Comparison of ENCODE assay signal across 15 cellular contexts in the genomic region with DNA sequence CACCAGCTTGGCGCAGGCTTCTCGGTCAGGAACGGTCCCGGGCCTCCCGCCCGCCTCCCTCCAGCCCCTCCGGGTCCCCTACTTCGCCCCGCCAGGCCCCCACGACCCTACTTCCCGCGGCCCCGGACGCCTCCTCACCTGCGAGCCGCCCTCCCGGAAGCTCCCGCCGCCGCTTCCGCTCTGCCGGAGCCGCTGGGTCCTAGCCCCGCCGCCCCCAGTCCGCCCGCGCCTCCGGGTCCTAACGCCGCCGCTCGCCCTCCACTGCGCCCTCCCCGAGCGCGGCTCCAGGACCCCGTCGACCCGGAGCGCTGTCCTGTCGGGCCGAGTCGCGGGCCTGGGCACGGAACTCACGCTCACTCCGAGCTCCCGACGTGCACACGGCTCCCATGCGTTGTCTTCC. TPM values are rescaled to one million over a fixed set of nuclear protein-coding genes. Genes with fewer than 3 reads are reported as not detected.
DNase-seq lines count a peak whose midpoint lies in the region; ATAC-seq lines count a peak whose summit lies in the region.
"Not testable (repeated sequence)": the region's sequence is repeated elsewhere in the genome, so short reads cannot be mapped to it uniquely, and the experiment has no call there.
"Had no signal": no experiment of that assay in that cellular context is flagged by ENCODE, and none has a peak within 500 bp of the region (broad histone marks: within the 10 kb centered on the region; RNA-seq: fewer than 3 reads in every experiment).

No MANE protein-coding gene starts in this region.

- not testable (repeated sequence) for H3K27ac ChIP-seq in naive thymus-derived CD4-positive, alpha-beta T cell (ENCODE audit: low read depth, low read length)

- not testable (repeated sequence) for H3K27me3 ChIP-seq in naive thymus-derived CD4-positive, alpha-beta T cell (ENCODE audit: control insufficient read depth in 2 of 2, insufficient read depth in 2 of 2, low read length in 2 of 2)

- H3K4me3 Mint-ChIP-seq in T-helper 2 cell treated with Interferon-gamma antibody and Interleukin-4, amounts not matched to agents 5 μg/mL and 100 μg/mL, for 36 hours; activated CD4-positive, alpha-beta T cell treated with anti-CD3 and anti-CD28 coated beads, Interleukin-2, amount 10 ng/mL, durations not matched to agents 24 days and 14 days; activated T-helper 2 cell treated with anti-CD3 and anti-CD28 coated beads, Interferon-gamma antibody, Interleukin-2, Interleukin-4, amounts not matched to agents 10 μg/mL and 5 μg/mL and 100 μg/mL, durations not matched to agents 14 hours and 24 hours and 36 hours (ENCODE audit: low read depth); effector memory CD8-positive, alpha-beta T cell; naive thymus-derived CD4-positive, alpha-beta T cell; stimulated activated naive CD8-positive, alpha-beta T cell treated with anti-CD3 and anti-CD28 coated beads, Interleukin-15, amount 100 ng/mL, for 72 hours: not testable (repeated sequence)

- H3K27me3 Mint-ChIP-seq in T-helper 2 cell treated with Interferon-gamma antibody and Interleukin-4, amounts not matched to agents 5 μg/mL and 100 μg/mL, for 36 hours (ENCODE audit: low read depth); activated CD4-positive, alpha-beta T cell treated with anti-CD3 and anti-CD28 coated beads, Interleukin-2, amount 10 ng/mL, durations not matched to agents 24 days and 14 days; activated T-helper 2 cell treated with anti-CD3 and anti-CD28 coated beads, Interferon-gamma antibody, Interleukin-2, Interleukin-4, amounts not matched to agents 10 μg/mL and 5 μg/mL and 100 μg/mL, durations not matched to agents 14 hours and 24 hours and 36 hours (ENCODE audit: low read depth); effector memory CD8-positive, alpha-beta T cell; naive thymus-derived CD4-positive, alpha-beta T cell; stimulated activated naive CD8-positive, alpha-beta T cell treated with anti-CD3 and anti-CD28 coated beads, Interleukin-15, amount 100 ng/mL, for 72 hours: not testable (repeated sequence)

- not testable (repeated sequence) for H3K27ac Mint-ChIP-seq in T-helper 2 cell treated with Interferon-gamma antibody and Interleukin-4, amounts not matched to agents 5 μg/mL and 100 μg/mL, for 36 hours; activated CD4-positive, alpha-beta T cell treated with anti-CD3 and anti-CD28 coated beads, Interleukin-2, amount 10 ng/mL, durations not matched to agents 24 days and 14 days; activated T-helper 2 cell treated with anti-CD3 and anti-CD28 coated beads, Interferon-gamma antibody, Interleukin-2, Interleukin-4, amounts not matched to agents 10 μg/mL and 5 μg/mL and 100 μg/mL, durations not matched to agents 14 hours and 24 hours and 36 hours; effector memory CD8-positive, alpha-beta T cell; naive thymus-derived CD4-positive, alpha-beta T cell; stimulated activated naive CD8-positive, alpha-beta T cell treated with anti-CD3 and anti-CD28 coated beads, Interleukin-15, amount 100 ng/mL, for 72 hours

- not testable (repeated sequence) for H3K36me3 ChIP-seq in naive thymus-derived CD4-positive, alpha-beta T cell (ENCODE audit: control insufficient read depth in 2 of 3, insufficient read depth in 3 of 3, low read length in 3 of 3)

- H3K36me3 Mint-ChIP-seq in T-helper 2 cell treated with Interferon-gamma antibody and Interleukin-4, amounts not matched to agents 5 μg/mL and 100 μg/mL, for 36 hours (ENCODE audit: low read depth); activated CD4-positive, alpha-beta T cell treated with anti-CD3 and anti-CD28 coated beads, Interleukin-2, amount 10 ng/mL, durations not matched to agents 24 days and 14 days (ENCODE audit: low read depth); activated T-helper 2 cell treated with anti-CD3 and anti-CD28 coated beads, Interferon-gamma antibody, Interleukin-2, Interleukin-4, amounts not matched to agents 10 μg/mL and 5 μg/mL and 100 μg/mL, durations not matched to agents 14 hours and 24 hours and 36 hours (ENCODE audit: low read depth); effector memory CD8-positive, alpha-beta T cell (ENCODE audit: insufficient read depth); naive thymus-derived CD4-positive, alpha-beta T cell: not testable (repeated sequence)

- POLR2A ChIA-PET in naive thymus-derived CD4-positive, alpha-beta T cell (lab: Charles Lee): not testable (repeated sequence)

- not testable (repeated sequence) for H3K9me3 ChIP-seq in naive thymus-derived CD4-positive, alpha-beta T cell (ENCODE audit: control insufficient read depth in 2 of 3, low read length in 3 of 3)

- H3K4me1 ChIP-seq in naive thymus-derived CD4-positive, alpha-beta T cell (ENCODE audit: control insufficient read depth in 2 of 2, insufficient read depth in 2 of 2, low read length in 2 of 2): not testable (repeated sequence)

- not testable (repeated sequence) for H3K4me3 ChIP-seq in naive thymus-derived CD4-positive, alpha-beta T cell (ENCODE audit: low read length)

- H3K9me3 Mint-ChIP-seq in T-helper 2 cell treated with Interferon-gamma antibody and Interleukin-4, amounts not matched to agents 5 μg/mL and 100 μg/mL, for 36 hours; activated CD4-positive, alpha-beta T cell treated with anti-CD3 and anti-CD28 coated beads, Interleukin-2, amount 10 ng/mL, durations not matched to agents 24 days and 14 days; activated T-helper 2 cell treated with anti-CD3 and anti-CD28 coated beads, Interferon-gamma antibody, Interleukin-2, Interleukin-4, amounts not matched to agents 10 μg/mL and 5 μg/mL and 100 μg/mL, durations not matched to agents 14 hours and 24 hours and 36 hours; effector memory CD8-positive, alpha-beta T cell; naive thymus-derived CD4-positive, alpha-beta T cell; stimulated activated naive CD8-positive, alpha-beta T cell treated with anti-CD3 and anti-CD28 coated beads, Interleukin-15, amount 100 ng/mL, for 72 hours: not testable (repeated sequence)

- intact Hi-C loops in activated CD4-positive, alpha-beta T cell treated with anti-CD3 and anti-CD28 coated beads, Interleukin-2, amount 10 ng/mL, durations not matched to agents 24 days and 14 days (cut with micrococcal nuclease); activated T-helper 2 cell treated with anti-CD3 and anti-CD28 coated beads, Interferon-gamma antibody, Interleukin-2, Interleukin-4, amounts not matched to agents 10 μg/mL and 5 μg/mL and 100 μg/mL, durations not matched to agents 14 hours and 24 hours and 36 hours (cut with micrococcal nuclease); naive thymus-derived CD4-positive, alpha-beta T cell (cut with micrococcal nuclease): not testable (repeated sequence)

- H3K4me1 Mint-ChIP-seq in T-helper 2 cell treated with Interferon-gamma antibody and Interleukin-4, amounts not matched to agents 5 μg/mL and 100 μg/mL, for 36 hours (ENCODE audit: low read depth); activated CD4-positive, alpha-beta T cell treated with anti-CD3 and anti-CD28 coated beads, Interleukin-2, amount 10 ng/mL, durations not matched to agents 24 days and 14 days; activated T-helper 2 cell treated with anti-CD3 and anti-CD28 coated beads, Interferon-gamma antibody, Interleukin-2, Interleukin-4, amounts not matched to agents 10 μg/mL and 5 μg/mL and 100 μg/mL, durations not matched to agents 14 hours and 24 hours and 36 hours (ENCODE audit: low read depth); effector memory CD8-positive, alpha-beta T cell (ENCODE audit: low read depth in 2 of 2); naive thymus-derived CD4-positive, alpha-beta T cell; stimulated activated naive CD8-positive, alpha-beta T cell treated with anti-CD3 and anti-CD28 coated beads, Interleukin-15, amount 100 ng/mL, for 72 hours: not testable (repeated sequence)

- peak; percentile 26 for DNase-seq in T-helper 2 cell treated with Interferon-gamma antibody and Interleukin-4, amounts not matched to agents 5 μg/mL and 100 μg/mL, for 36 hours (ENCODE audit: low spot score)
- DNase-seq in activated CD4-positive, alpha-beta T cell treated with anti-CD3 and anti-CD28 coated beads, Interleukin-2, amount 10 ng/mL, durations not matched to agents 24 days and 14 days: peak; percentile 85
- DNase-seq in activated T-helper 2 cell treated with anti-CD3 and anti-CD28 coated beads, Interferon-gamma antibody, Interleukin-2, Interleukin-4, amounts not matched to agents 10 μg/mL and 5 μg/mL and 100 μg/mL, durations not matched to agents 14 hours and 24 hours and 36 hours (ENCODE audit: low spot score): peak; percentile 36
- DNase-seq in effector memory CD8-positive, alpha-beta T cell: peak in 2 of 3 experiments; percentile 0 to 3
- peak in 7 of 9 donors; percentile 33 to 48 (median 45) for DNase-seq in naive thymus-derived CD4-positive, alpha-beta T cell
- DNase-seq in stimulated activated naive CD8-positive, alpha-beta T cell treated with anti-CD3 and anti-CD28 coated beads, Interleukin-15, amount 100 ng/mL, for 72 hours: peak; percentile 11 to 13

- CTCF ChIA-PET in naive thymus-derived CD4-positive, alpha-beta T cell (lab: Charles Lee): not testable (repeated sequence)

- not testable (repeated sequence) for ATAC-seq in effector memory CD8-positive, alpha-beta T cell (replicated peaks); naive thymus-derived CD4-positive, alpha-beta T cell; stimulated activated naive CD8-positive, alpha-beta T cell treated with anti-CD3 and anti-CD28 coated beads, Interleukin-15, amount 100 ng/mL, for 72 hours

RNA-seq across cellular contexts. Expression of a gene that starts 36.0 kb away (rescaled TPM):
- not detected in 2 replicates for total RNA-seq in activated CD4-positive, alpha-beta T cell treated with anti-CD3 and anti-CD28 coated beads, Interleukin-2, amount 10 ng/mL, durations not matched to agents 24 days and 14 days
- not detected in 2 replicates for total RNA-seq in activated T-helper 2 cell treated with anti-CD3 and anti-CD28 coated beads, Interferon-gamma antibody, Interleukin-2, Interleukin-4, amounts not matched to agents 10 μg/mL and 5 μg/mL and 100 μg/mL, durations not matched to agents 14 hours and 24 hours and 36 hours
- not detected for total RNA-seq in naive thymus-derived CD4-positive, alpha-beta T cell
- polyA plus RNA-seq in naive thymus-derived CD4-positive, alpha-beta T cell: not detected
- total RNA-seq: Calu3; CD4-positive, alpha-beta T cell; Daoy; G401; GM23338; H4; H9 had no signal
- polyA plus RNA-seq: A549, CD14-positive monocyte, GM23338 had no signal

Comparison
In these comparisons a context has a peak if more than half of its experiments do, and no peak if none do; other contexts are left out.
1. DNase-seq: peak in every context shown above with its lines; median percentile 85 in activated CD4-positive, alpha-beta T cell treated with anti-CD3 and anti-CD28 coated beads, Interleukin-2, amount 10 ng/mL, durations not matched to agents 24 days and 14 days; 45 in naive thymus-derived CD4-positive, alpha-beta T cell; 36 in activated T-helper 2 cell treated with anti-CD3 and anti-CD28 coated beads, Interferon-gamma antibody, Interleukin-2, Interleukin-4, amounts not matched to agents 10 μg/mL and 5 μg/mL and 100 μg/mL, durations not matched to agents 14 hours and 24 hours and 36 hours; 26 in T-helper 2 cell treated with Interferon-gamma antibody and Interleukin-4, amounts not matched to agents 5 μg/mL and 100 μg/mL, for 36 hours; 12 in stimulated activated naive CD8-positive, alpha-beta T cell treated with anti-CD3 and anti-CD28 coated beads, Interleukin-15, amount 100 ng/mL, for 72 hours; 2 in effector memory CD8-positive, alpha-beta T cell.